In genomic region chr6:35474129-35474977, GRCh38 we compare ENCODE assay signal across 2 cellular contexts.
A peak's percentile ranks its signal among the peaks of the same experiment; 100 is the strongest.
TF ChIP-seq lines count a peak whose summit lies in the region.

No MANE protein-coding gene starts in this region.

TF ChIP-seq in WTC11, 78 proteins besides CTCF, POLR2A, EP300 and RAD21 (continues in another document):
- TF ChIP-seq NFATC4 (CRISPR knock-in tag; IDR thresholded peaks at IDR 0.05), result peak; percentile 32; the same call in 1 of the 2 replicates
- no peak for TF ChIP-seq SMAD4 (CRISPR knock-in tag; IDR thresholded peaks at IDR 0.05)
- TF ChIP-seq FOXP1 (CRISPR knock-in tag; IDR thresholded peaks at IDR 0.05; ENCODE audit: borderline replicate concordance), result no peak
- TF ChIP-seq JAZF1 (CRISPR knock-in tag; IDR thresholded peaks at IDR 0.05), result no peak
- no peak for TF ChIP-seq ZNF121 (CRISPR knock-in tag; IDR thresholded peaks at IDR 0.05)
- TF ChIP-seq TEAD1 (CRISPR knock-in tag; IDR thresholded peaks at IDR 0.05), result no peak
- TF ChIP-seq ZNF317 (CRISPR knock-in tag; IDR thresholded peaks at IDR 0.05; ENCODE audit: borderline replicate concordance, low read depth), result no peak
- TF ChIP-seq TP53 (CRISPR knock-in tag; IDR thresholded peaks at IDR 0.05), result no peak
- TF ChIP-seq EMX1 (CRISPR knock-in tag; IDR thresholded peaks at IDR 0.05), result peak; percentile 74; the same call in 1 of the 2 replicates
- TF ChIP-seq ZNF416 (CRISPR knock-in tag; IDR thresholded peaks at IDR 0.05), result peak; percentile 21; the same call in 1 of the 2 replicates
- TF ChIP-seq, protein P1, sequence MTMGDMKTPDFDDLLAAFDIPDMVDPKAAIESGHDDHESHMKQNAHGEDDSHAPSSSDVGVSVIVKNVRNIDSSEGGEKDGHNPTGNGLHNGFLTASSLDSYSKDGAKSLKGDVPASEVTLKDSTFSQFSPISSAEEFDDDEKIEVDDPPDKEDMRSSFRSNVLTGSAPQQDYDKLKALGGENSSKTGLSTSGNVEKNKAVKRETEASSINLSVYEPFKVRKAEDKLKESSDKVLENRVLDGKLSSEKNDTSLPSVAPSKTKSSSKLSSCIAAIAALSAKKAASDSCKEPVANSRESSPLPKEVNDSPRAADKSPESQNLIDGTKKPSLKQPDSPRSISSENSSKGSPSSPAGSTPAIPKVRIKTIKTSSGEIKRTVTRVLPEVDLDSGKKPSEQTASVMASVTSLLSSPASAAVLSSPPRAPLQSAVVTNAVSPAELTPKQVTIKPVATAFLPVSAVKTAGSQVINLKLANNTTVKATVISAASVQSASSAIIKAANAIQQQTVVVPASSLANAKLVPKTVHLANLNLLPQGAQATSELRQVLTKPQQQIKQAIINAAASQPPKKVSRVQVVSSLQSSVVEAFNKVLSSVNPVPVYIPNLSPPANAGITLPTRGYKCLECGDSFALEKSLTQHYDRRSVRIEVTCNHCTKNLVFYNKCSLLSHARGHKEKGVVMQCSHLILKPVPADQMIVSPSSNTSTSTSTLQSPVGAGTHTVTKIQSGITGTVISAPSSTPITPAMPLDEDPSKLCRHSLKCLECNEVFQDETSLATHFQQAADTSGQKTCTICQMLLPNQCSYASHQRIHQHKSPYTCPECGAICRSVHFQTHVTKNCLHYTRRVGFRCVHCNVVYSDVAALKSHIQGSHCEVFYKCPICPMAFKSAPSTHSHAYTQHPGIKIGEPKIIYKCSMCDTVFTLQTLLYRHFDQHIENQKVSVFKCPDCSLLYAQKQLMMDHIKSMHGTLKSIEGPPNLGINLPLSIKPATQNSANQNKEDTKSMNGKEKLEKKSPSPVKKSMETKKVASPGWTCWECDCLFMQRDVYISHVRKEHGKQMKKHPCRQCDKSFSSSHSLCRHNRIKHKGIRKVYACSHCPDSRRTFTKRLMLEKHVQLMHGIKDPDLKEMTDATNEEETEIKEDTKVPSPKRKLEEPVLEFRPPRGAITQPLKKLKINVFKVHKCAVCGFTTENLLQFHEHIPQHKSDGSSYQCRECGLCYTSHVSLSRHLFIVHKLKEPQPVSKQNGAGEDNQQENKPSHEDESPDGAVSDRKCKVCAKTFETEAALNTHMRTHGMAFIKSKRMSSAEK (CRISPR knock-in tag; IDR thresholded peaks at IDR 0.05; ENCODE audit: borderline replicate concordance), result peak; percentile 25; the same call in 1 of the 2 replicates
- no peak for TF ChIP-seq ZNF281 (CRISPR knock-in tag; IDR thresholded peaks at IDR 0.05)
- no peak for TF ChIP-seq SMAD3 (CRISPR knock-in tag; IDR thresholded peaks at IDR 0.05; ENCODE audit: borderline replicate concordance)
- TF ChIP-seq, protein P2, sequence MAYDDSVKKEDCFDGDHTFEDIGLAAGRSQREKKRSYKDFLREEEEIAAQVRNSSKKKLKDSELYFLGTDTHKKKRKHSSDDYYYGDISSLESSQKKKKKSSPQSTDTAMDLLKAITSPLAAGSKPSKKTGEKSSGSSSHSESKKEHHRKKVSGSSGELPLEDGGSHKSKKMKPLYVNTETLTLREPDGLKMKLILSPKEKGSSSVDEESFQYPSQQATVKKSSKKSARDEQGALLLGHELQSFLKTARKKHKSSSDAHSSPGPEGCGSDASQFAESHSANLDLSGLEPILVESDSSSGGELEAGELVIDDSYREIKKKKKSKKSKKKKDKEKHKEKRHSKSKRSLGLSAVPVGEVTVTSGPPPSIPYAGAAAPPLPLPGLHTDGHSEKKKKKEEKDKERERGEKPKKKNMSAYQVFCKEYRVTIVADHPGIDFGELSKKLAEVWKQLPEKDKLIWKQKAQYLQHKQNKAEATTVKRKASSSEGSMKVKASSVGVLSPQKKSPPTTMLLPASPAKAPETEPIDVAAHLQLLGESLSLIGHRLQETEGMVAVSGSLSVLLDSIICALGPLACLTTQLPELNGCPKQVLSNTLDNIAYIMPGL (CRISPR knock-in tag; IDR thresholded peaks at IDR 0.05), result no peak
- 0 out of 2 replicates have a peak, but pooled peaks have one; percentile 44 for TF ChIP-seq ERG (CRISPR knock-in tag; IDR thresholded peaks at IDR 0.05)
- no peak for TF ChIP-seq ZNF396 (CRISPR knock-in tag; IDR thresholded peaks at IDR 0.05; ENCODE audit: borderline replicate concordance)
- TF ChIP-seq MXD4 (CRISPR knock-in tag; IDR thresholded peaks at IDR 0.05; ENCODE audit: borderline replicate concordance), result no peak
- no peak for TF ChIP-seq CREM (CRISPR knock-in tag; IDR thresholded peaks at IDR 0.05)

TF ChIP-seq in HepG2, 621 proteins besides CTCF, POLR2A, EP300 and RAD21:
- TF ChIP-seq POLR2G (IDR thresholded peaks at IDR 0.05; ENCODE audit: low read depth, low read length) (peak; percentile 45), ZNF263 (CRISPR knock-in tag; IDR thresholded peaks at IDR 0.05) (0 out of 2 replicates have a peak, but pooled peaks have one; percentile 13), NFKB2 (CRISPR knock-in tag; IDR thresholded peaks at IDR 0.05; ENCODE audit: borderline replicate concordance) (0 out of 2 replicates have a peak, but pooled peaks have one; percentile 1), RBM22 (optimal IDR thresholded peaks at IDR 0.05; ENCODE audit: low read length) (peak; percentile 61), AGO2 (optimal IDR thresholded peaks at IDR 0.05; ENCODE audit: low read depth, low read length) (peak; percentile 95), POLR2AphosphoS2 (IDR thresholded peaks at IDR 0.05; ENCODE audit: low read depth, low read length) (peak; percentile 46; the same call in 1 of the 2 replicates), IKZF4 (CRISPR knock-in tag; IDR thresholded peaks at IDR 0.05; ENCODE audit: borderline replicate concordance, low read depth, not compliant biosample characterization) (no peak), ZC3H13 (CRISPR knock-in tag; IDR thresholded peaks at IDR 0.05) (no peak), ZFP91 (CRISPR knock-in tag; IDR thresholded peaks at IDR 0.05; ENCODE audit: borderline replicate concordance) (0 out of 2 replicates have a peak, but pooled peaks have one; percentile 19), FOXO1 (CRISPR knock-in tag; IDR thresholded peaks at IDR 0.05) (no peak), MXD1 (CRISPR knock-in tag; IDR thresholded peaks at IDR 0.05) (no peak), RBFOX2 (IDR thresholded peaks at IDR 0.05; ENCODE audit: low read depth, low read length) (peak; percentile 29; the same call in 1 of the 2 replicates), RBM39 (IDR thresholded peaks at IDR 0.05; ENCODE audit: low read depth, low read length, poor library complexity, severe bottlenecking) (peak; percentile 64), AGO1 (IDR thresholded peaks at IDR 0.05; ENCODE audit: low read depth, low read length, poor library complexity, severe bottlenecking) (peak; percentile 86)
